2 cellular contexts compared by ENCODE assay signal in genomic region chr13:41512441-41512840, GRCh38.
TF ChIP-seq lines count a peak whose summit lies in the region.

No MANE protein-coding gene starts in this region.

TF ChIP-seq in GM12891, 5 proteins besides CTCF, POLR2A, EP300 and RAD21:
- TF ChIP-seq POU2F2 (IDR thresholded peaks at IDR 0.05; ENCODE audit: low read depth, low read length) (no peak), PAX5 (IDR thresholded peaks at IDR 0.05; ENCODE audit: insufficient read depth, low read length, severe bottlenecking) (no peak), TAF1 (IDR thresholded peaks at IDR 0.05; ENCODE audit: low read depth, low read length) (no peak), POLR2AphosphoS5 (IDR thresholded peaks at IDR 0.05; ENCODE audit: low read depth, low read length) (no peak), SPI1 (IDR thresholded peaks at IDR 0.05; ENCODE audit: low read depth, low read length) (peak; percentile 54)

TF ChIP-seq in H1, 55 proteins besides CTCF, POLR2A, EP300 and RAD21:
- no peak for TF ChIP-seq MAFK (IDR thresholded peaks at IDR 0.05; ENCODE audit: low read depth, low read length)
- TF ChIP-seq ZNF274 (IDR thresholded peaks at IDR 0.05; ENCODE audit: borderline replicate concordance, extremely low read depth, low read length), result no peak
- no peak for TF ChIP-seq RXRA (IDR thresholded peaks at IDR 0.05; ENCODE audit: insufficient read depth, low read depth, low read length)
- no peak for TF ChIP-seq E2F6 (IDR thresholded peaks at IDR 0.05)
- TF ChIP-seq TCF12 (IDR thresholded peaks at IDR 0.05; ENCODE audit: low read depth, low read length), result no peak
- no peak for TF ChIP-seq POLR2AphosphoS5 (IDR thresholded peaks at IDR 0.05; ENCODE audit: low read depth, low read length)
- TF ChIP-seq RFX5 (IDR thresholded peaks at IDR 0.05; ENCODE audit: borderline replicate concordance, low read depth, low read length), result no peak
